Comparison of ENCODE assay signal across 9 cellular contexts in genomic region chr2:96913398-96914202, GRCh38. TPM values are rescaled to one million over a fixed set of nuclear protein-coding genes. Genes with fewer than 3 reads are reported as not detected.
A peak's percentile ranks its signal among the peaks of the same experiment; 100 is the strongest.
DNase-seq lines count a peak whose midpoint lies in the region; ATAC-seq and TF ChIP-seq lines count a peak whose summit lies in the region.
"Had no signal": no experiment of that assay in that cellular context is flagged by ENCODE, and none has a peak within 500 bp of the region (broad histone marks: within the 10 kb centered on the region; RNA-seq: fewer than 3 reads in every experiment).

No MANE protein-coding gene starts in this region.

- POLR2A ChIA-PET in HEK293T (lab: Yijun Ruan, JAX) = no interaction called here

- peaks cover 34% of the 10 kb centered on the region for H3K4me1 Mint-ChIP-seq in activated CD4-positive, alpha-beta T cell treated with anti-CD3 and anti-CD28 coated beads, Interleukin-2, amount 10 ng/mL, durations not matched to agents 24 days and 14 days
- H3K4me1 Mint-ChIP-seq in effector memory CD8-positive, alpha-beta T cell (ENCODE audit: low read depth in 2 of 2) = peaks cover 37 to 56% of the 10 kb centered on the region in 2 donors

- no peak overlapping the region for H3K4me3 ChIP-seq in HL-60 (replicated peaks; ENCODE audit: insufficient read depth, low read length)

- CTCF ChIA-PET in HEK293T (lab: Yijun Ruan, JAX) = interaction anchor here (0.7 kb wide), 1 partner anchor 25 kb away, joined by 3 read pairs; no protein-coding TSS in a partner anchor

- no peak for TF ChIP-seq CTCF in HL-60 (IDR thresholded peaks at IDR 0.05; ENCODE audit: insufficient read depth, low read length)

- peak overlapping the region; percentile 88 for H3K27ac Mint-ChIP-seq in activated CD4-positive, alpha-beta T cell treated with anti-CD3 and anti-CD28 coated beads, Interleukin-2, amount 10 ng/mL, durations not matched to agents 24 days and 14 days
- H3K27ac Mint-ChIP-seq in effector memory CD8-positive, alpha-beta T cell = peak overlapping the region; percentile 92 to 93

- H3K27ac ChIP-seq in HL-60 (replicated peaks) = no peak overlapping the region
- H3K27ac ChIP-seq: VCaP had no signal

- peak; percentile 85 for ATAC-seq in effector memory CD8-positive, alpha-beta T cell (replicated peaks)
- ATAC-seq in GM18520 (IDR thresholded peaks at IDR 0.05; ENCODE audit: unreplicated experiment) (no peak), HG03108 (IDR thresholded peaks at IDR 0.05; ENCODE audit: unreplicated experiment) (no peak)

- peaks cover 19% of the 10 kb centered on the region for H3K9me3 Mint-ChIP-seq in activated CD4-positive, alpha-beta T cell treated with anti-CD3 and anti-CD28 coated beads, Interleukin-2, amount 10 ng/mL, durations not matched to agents 24 days and 14 days
- no peaks in the 10 kb centered on the region for H3K9me3 Mint-ChIP-seq in effector memory CD8-positive, alpha-beta T cell

- DNase-seq in HL-60 (ENCODE audit: low read depth in 1 of 2, low spot score in 1 of 2) (peak; percentile 85 to 87), HEK293T (ENCODE audit: extremely low spot score) (no peak), NCI-H1092 treated with DMSO at 0.1 percent for 48 hours (lab: John Stamatoyannopoulos, UW) (no peak)
- DNase-seq in activated CD4-positive, alpha-beta T cell treated with anti-CD3 and anti-CD28 coated beads, Interleukin-2, amount 10 ng/mL, durations not matched to agents 24 days and 14 days = peak; percentile 90
- DNase-seq in effector memory CD8-positive, alpha-beta T cell = peak; percentile 24 to 48 (median 28)
- DNase-seq in stimulated activated CD8-positive, alpha-beta memory T cell treated with anti-CD3 and anti-CD28 coated beads, Interleukin-12 subunit alpha, Interleukin-12 subunit beta, amount 100 ng/mL, for 4 hours (ENCODE audit: low read depth) = peak; percentile 17

- intact Hi-C loops in activated CD4-positive, alpha-beta T cell treated with anti-CD3 and anti-CD28 coated beads, Interleukin-2, amount 10 ng/mL, durations not matched to agents 24 days and 14 days (cut with micrococcal nuclease) = loop anchor here (2.0 to 5.0 kb wide), 2 partner anchors 39 to 45 kb away; no protein-coding TSS in a partner anchor

- peaks cover 20% of the 10 kb centered on the region for H3K36me3 Mint-ChIP-seq in activated CD4-positive, alpha-beta T cell treated with anti-CD3 and anti-CD28 coated beads, Interleukin-2, amount 10 ng/mL, durations not matched to agents 24 days and 14 days (ENCODE audit: low read depth)
- peaks cover 12% of the 10 kb centered on the region for H3K36me3 Mint-ChIP-seq in effector memory CD8-positive, alpha-beta T cell (ENCODE audit: insufficient read depth)

- H3K27me3 Mint-ChIP-seq in activated CD4-positive, alpha-beta T cell treated with anti-CD3 and anti-CD28 coated beads, Interleukin-2, amount 10 ng/mL, durations not matched to agents 24 days and 14 days = no peaks in the 10 kb centered on the region
- H3K27me3 Mint-ChIP-seq in effector memory CD8-positive, alpha-beta T cell = no peaks in the 10 kb centered on the region

- no peaks in the 10 kb centered on the region for H3K27me3 ChIP-seq in HL-60 (ENCODE audit: insufficient read depth, poor library complexity, severe bottlenecking)

- H3K4me3 Mint-ChIP-seq in activated CD4-positive, alpha-beta T cell treated with anti-CD3 and anti-CD28 coated beads, Interleukin-2, amount 10 ng/mL, durations not matched to agents 24 days and 14 days = peak overlapping the region; percentile 82
- peak overlapping the region; percentile 83 to 84 for H3K4me3 Mint-ChIP-seq in effector memory CD8-positive, alpha-beta T cell

TF ChIP-seq in HEK293T, 16 proteins besides CTCF, POLR2A, EP300 and RAD21:
- TF ChIP-seq SP1 (IDR thresholded peaks at IDR 0.05) (no peak), ZNF384 (IDR thresholded peaks at IDR 0.05) (no peak), FOXK2 (IDR thresholded peaks at IDR 0.05) (no peak), NFRKB (IDR thresholded peaks at IDR 0.05) (no peak), CTBP1 (IDR thresholded peaks at IDR 0.05; ENCODE audit: borderline replicate concordance) (no peak), PKNOX1 (IDR thresholded peaks at IDR 0.05) (no peak)
TF ChIP-seq in HEK293T: peak in this region for 0.

RNA-seq across cellular contexts. Expression of gene SEMA4C, which starts 43.7 kb away (rescaled TPM):
- total RNA-seq in activated CD4-positive, alpha-beta T cell treated with anti-CD3 and anti-CD28 coated beads, Interleukin-2, amount 10 ng/mL, durations not matched to agents 24 days and 14 days = 23.8 and 26.1 TPM in 2 replicates

RNA-seq across cellular contexts. Expression of gene ANKRD39, which starts 55.8 kb away (rescaled TPM):
- 37.0 and 44.0 TPM in 2 replicates for total RNA-seq in activated CD4-positive, alpha-beta T cell treated with anti-CD3 and anti-CD28 coated beads, Interleukin-2, amount 10 ng/mL, durations not matched to agents 24 days and 14 days

Comparison
In these comparisons a context has a peak if more than half of its experiments do, and no peak if none do; other contexts are left out.
1. DNase-seq: peak in HL-60 (2 of 2), activated CD4-positive, alpha-beta T cell treated with anti-CD3 and anti-CD28 coated beads, Interleukin-2, amount 10 ng/mL, durations not matched to agents 24 days and 14 days (single experiment), effector memory CD8-positive, alpha-beta T cell (3 of 3) and stimulated activated CD8-positive, alpha-beta memory T cell treated with anti-CD3 and anti-CD28 coated beads, Interleukin-12 subunit alpha, Interleukin-12 subunit beta, amount 100 ng/mL, for 4 hours (single experiment); none in HEK293T (single experiment) and NCI-H1092 treated with DMSO at 0.1 percent for 48 hours (single experiment).